In genomic region chr6:53544050-53544499, GRCh38 we compare ENCODE assay signal across 1 cellular context.
TF ChIP-seq lines count a peak whose summit lies in the region.

No MANE protein-coding gene starts in this region.

TF ChIP-seq in HepG2, 621 proteins besides CTCF, POLR2A, EP300 and RAD21 (continued from another document and continues in another):
- TF ChIP-seq KMT2B (CRISPR knock-in tag; IDR thresholded peaks at IDR 0.05), result peak; percentile 12; the same call in 1 of the 2 replicates
- TF ChIP-seq ATF3 (CRISPR knock-in tag; IDR thresholded peaks at IDR 0.05), result peak; percentile 44; the same call in 1 of the 2 replicates
- TF ChIP-seq ZNF792 (CRISPR knock-in tag; IDR thresholded peaks at IDR 0.05), result peak; percentile 11; the same call in 1 of the 2 replicates
- no peak for TF ChIP-seq RNF2 (conservative IDR thresholded peaks at IDR 0.05; ENCODE audit: low read depth)
- TF ChIP-seq ZNF12 (CRISPR knock-in tag; IDR thresholded peaks at IDR 0.05), result 0 out of 2 replicates have a peak, but pooled peaks have one; percentile 29
- no peak for TF ChIP-seq SMC3 (IDR thresholded peaks at IDR 0.05; ENCODE audit: low read length)
- no peak for TF ChIP-seq ZBTB40 (IDR thresholded peaks at IDR 0.05)
- peak; percentile 2; the same call in 1 of the 2 replicates for TF ChIP-seq ZBTB40 (CRISPR knock-in tag; IDR thresholded peaks at IDR 0.05)
- peak; percentile 7; the same call in 1 of the 2 replicates for TF ChIP-seq BRCA1 (CRISPR knock-in tag; IDR thresholded peaks at IDR 0.05)
- TF ChIP-seq ZFP41 (CRISPR knock-in tag; IDR thresholded peaks at IDR 0.05; ENCODE audit: borderline replicate concordance), result 0 out of 2 replicates have a peak, but pooled peaks have one; percentile 78
- TF ChIP-seq HIC2 (CRISPR knock-in tag; IDR thresholded peaks at IDR 0.05; ENCODE audit: low read depth), result peak; percentile 68; the same call in 1 of the 2 replicates
- no peak for TF ChIP-seq SOX6 (IDR thresholded peaks at IDR 0.05)
- TF ChIP-seq SOX6 (CRISPR knock-in tag; IDR thresholded peaks at IDR 0.05), result peak; percentile 15; the same call in 1 of the 2 replicates
- no peak for TF ChIP-seq SIN3B (IDR thresholded peaks at IDR 0.05; ENCODE audit: low read length)
- TF ChIP-seq NFYB (CRISPR knock-in tag; IDR thresholded peaks at IDR 0.05), result 0 out of 2 replicates have a peak, but pooled peaks have one; percentile 11
- TF ChIP-seq ZNF580 (CRISPR knock-in tag; IDR thresholded peaks at IDR 0.05; ENCODE audit: borderline replicate concordance, low read depth), result peak; percentile 74; the same call in 1 of the 2 replicates
- 0 out of 2 replicates have a peak, but pooled peaks have one; percentile 37 for TF ChIP-seq NRL (CRISPR knock-in tag; IDR thresholded peaks at IDR 0.05; ENCODE audit: borderline replicate concordance)
- TF ChIP-seq REPIN1 (CRISPR knock-in tag; IDR thresholded peaks at IDR 0.05; ENCODE audit: borderline replicate concordance, low read depth), result peak; percentile 59; the same call in 1 of the 2 replicates
- TF ChIP-seq U2AF2 (IDR thresholded peaks at IDR 0.05; ENCODE audit: low read depth, low read length), result no peak
- TF ChIP-seq ZNF512 (CRISPR knock-in tag; IDR thresholded peaks at IDR 0.05), result 0 out of 2 replicates have a peak, but pooled peaks have one; percentile 35
- TF ChIP-seq MTA1 (CRISPR knock-in tag; IDR thresholded peaks at IDR 0.05; ENCODE audit: borderline replicate concordance), result no peak
- TF ChIP-seq ARID3A (IDR thresholded peaks at IDR 0.05; ENCODE audit: low read depth, low read length), result no peak
- TF ChIP-seq THAP9 (CRISPR knock-in tag; IDR thresholded peaks at IDR 0.05; ENCODE audit: borderline replicate concordance), result 0 out of 2 replicates have a peak, but pooled peaks have one; percentile 43
- no peak for TF ChIP-seq ZNF713 (CRISPR knock-in tag; IDR thresholded peaks at IDR 0.05)
- 0 out of 2 replicates have a peak, but pooled peaks have one; percentile 52 for TF ChIP-seq ZNF776 (CRISPR knock-in tag; IDR thresholded peaks at IDR 0.05)
- TF ChIP-seq AHR (CRISPR knock-in tag; IDR thresholded peaks at IDR 0.05), result peak; percentile 64; the same call in 1 of the 2 replicates
- TF ChIP-seq TFDP2 (CRISPR knock-in tag; IDR thresholded peaks at IDR 0.05), result 0 out of 2 replicates have a peak, but pooled peaks have one; percentile 13
- no peak for TF ChIP-seq CERS6 (CRISPR knock-in tag; IDR thresholded peaks at IDR 0.05)
- 0 out of 2 replicates have a peak, but pooled peaks have one; percentile 30 for TF ChIP-seq HNRNPL (IDR thresholded peaks at IDR 0.05; ENCODE audit: low read depth, low read length)
- TF ChIP-seq CEBPB (IDR thresholded peaks at IDR 0.05; ENCODE audit: borderline replicate concordance, low read depth, low read length), result no peak
- TF ChIP-seq SP140L (CRISPR knock-in tag; IDR thresholded peaks at IDR 0.05; ENCODE audit: borderline replicate concordance), result peak; percentile 14; the same call in 1 of the 2 replicates
- no peak for TF ChIP-seq ZNF75D (CRISPR knock-in tag; IDR thresholded peaks at IDR 0.05; ENCODE audit: borderline replicate concordance)
- peak; percentile 11; the same call in 1 of the 2 replicates for TF ChIP-seq ATF2 (CRISPR knock-in tag; IDR thresholded peaks at IDR 0.05)
- 0 out of 2 replicates have a peak, but pooled peaks have one; percentile 3 for TF ChIP-seq CEBPG (CRISPR knock-in tag; IDR thresholded peaks at IDR 0.05)
- TF ChIP-seq SNAI1 (CRISPR knock-in tag; IDR thresholded peaks at IDR 0.05; ENCODE audit: borderline replicate concordance), result peak; percentile 52; the same call in 1 of the 2 replicates
